9 cellular contexts compared by ENCODE assay signal in genomic region chr14:103126873-103127304, GRCh38. TPM values are rescaled to one million over a fixed set of nuclear protein-coding genes. Genes with fewer than 3 reads are reported as not detected.
DNase-seq lines count a peak whose midpoint lies in the region; ATAC-seq and TF ChIP-seq lines count a peak whose summit lies in the region.
"Had no signal": no experiment of that assay in that cellular context is flagged by ENCODE, and none has a peak within 500 bp of the region (broad histone marks: within the 10 kb centered on the region; RNA-seq: fewer than 3 reads in every experiment).

No MANE protein-coding gene starts in this region.

- H3K36me3 Mint-ChIP-seq in activated T-helper 17 cell treated with anti-CD3 and anti-CD28 coated beads, Interleukin-2, amount 50 U/mL, for 72 hours (ENCODE audit: low read depth), result no peaks in the 10 kb centered on the region

- 32 to 42% methylated on average over 32 to 62 of the region's 62 CpGs for WGBS in esophagus, 2 donors
- WGBS in aorta, 2 donors, result 0 to 8% methylated on average over 22 to 62 of the region's 62 CpGs

- H3K9me3 ChIP-seq in esophagus (ENCODE audit: control insufficient read depth in 2 of 2, insufficient read depth in 1 of 2, low read depth in 1 of 2, low read length in 1 of 2) (no peaks in the 10 kb centered on the region), mucosa of stomach (ENCODE audit: control insufficient read depth, low read length) (no peaks in the 10 kb centered on the region), aorta (ENCODE audit: control insufficient read depth, low read length) (no peaks in the 10 kb centered on the region)
- H3K9me3 ChIP-seq: BLaER1 had no signal

- intact Hi-C loops in Right ventricle myocardium superior (cut with DNase I), result no loop called here
- intact Hi-C loops in cardiac septum (cut with DNase I), result no loop called here
- intact Hi-C loops in aorta (cut with DNase I), result no loop called here

- H3K27ac ChIP-seq in esophagus (ENCODE audit: low read depth in 2 of 2, low read length in 1 of 2), result peak overlapping the region; percentile 11 to 89
- no peak overlapping the region for H3K27ac ChIP-seq in aorta (ENCODE audit: low read depth in 1 of 2, low read length in 2 of 2)
- H3K27ac ChIP-seq: BLaER1 had no signal

- no peaks in the 10 kb centered on the region for H3K4me1 Mint-ChIP-seq in activated T-helper 17 cell treated with anti-CD3 and anti-CD28 coated beads, Interleukin-2, amount 50 U/mL, for 72 hours

- no peak overlapping the region for H3K27ac Mint-ChIP-seq in activated T-helper 17 cell treated with anti-CD3 and anti-CD28 coated beads, Interleukin-2, amount 50 U/mL, for 72 hours

- peak overlapping the region; percentile 15 to 24 for H3K4me3 ChIP-seq in esophagus (ENCODE audit: low read depth in 1 of 2, low read length in 2 of 2)
- no peak overlapping the region for H3K4me3 ChIP-seq in mucosa of stomach (ENCODE audit: low read length)
- H3K4me3 ChIP-seq in aorta (ENCODE audit: low read length in 2 of 2), result no peak overlapping the region
- H3K4me3 ChIP-seq: BLaER1 had no signal

- no peaks in the 10 kb centered on the region for H3K9me3 Mint-ChIP-seq in activated T-helper 17 cell treated with anti-CD3 and anti-CD28 coated beads, Interleukin-2, amount 50 U/mL, for 72 hours

- H3K9ac ChIP-seq in mucosa of stomach (ENCODE audit: low read length), result peak overlapping the region; percentile 57
- H3K9ac ChIP-seq: BLaER1 had no signal

- H3K4me1 ChIP-seq in esophagus (ENCODE audit: control insufficient read depth in 2 of 2, insufficient read depth in 2 of 2, low read length in 1 of 2), result peaks cover 33 to 65% of the 10 kb centered on the region in 2 donors
- peaks cover 66% of the 10 kb centered on the region for H3K4me1 ChIP-seq in mucosa of stomach (ENCODE audit: control insufficient read depth, insufficient read depth, low read length)
- H3K4me1 ChIP-seq in aorta (ENCODE audit: control insufficient read depth in 1 of 2, insufficient read depth in 2 of 2, low read length in 2 of 2), result no peaks in the 10 kb centered on the region

- H3K36me3 ChIP-seq in esophagus (ENCODE audit: control insufficient read depth in 2 of 2, insufficient read depth in 2 of 2, low read length in 1 of 2) (peaks cover 0 to 11% of the 10 kb centered on the region in 2 donors), mucosa of stomach (ENCODE audit: control insufficient read depth, insufficient read depth, low read length) (no peaks in the 10 kb centered on the region), aorta (ENCODE audit: control insufficient read depth in 1 of 2, insufficient read depth in 2 of 2, low read length in 1 of 2) (no peaks in the 10 kb centered on the region)

- DNase-seq in Right ventricle myocardium superior (peak; percentile 72), cardiac septum (ENCODE audit: low spot score) (no peak), aorta (peak; percentile 49 to 79), erythroblast (lab: John Stamatoyannopoulos, UW) (no peak)

- peaks cover 8% of the 10 kb centered on the region for H3K27me3 Mint-ChIP-seq in activated T-helper 17 cell treated with anti-CD3 and anti-CD28 coated beads, Interleukin-2, amount 50 U/mL, for 72 hours

- ATAC-seq in Right ventricle myocardium superior (ENCODE audit: poor library complexity), result peak; percentile 22
- no peak for ATAC-seq in aorta (ENCODE audit: low FRiP score)
- ATAC-seq in activated T-helper 17 cell treated with anti-CD3 and anti-CD28 coated beads, Interleukin-2, amount 50 U/mL, for 72 hours (replicated peaks), result no peak
- ATAC-seq in GM21423 (IDR thresholded peaks at IDR 0.05; ENCODE audit: unreplicated experiment), result no peak

- no peak for TF ChIP-seq POLR2A in erythroblast (IDR thresholded peaks at IDR 0.05; ENCODE audit: low read length)

- H3K27me3 ChIP-seq in esophagus (ENCODE audit: control insufficient read depth in 1 of 2, insufficient read depth in 2 of 2, low read length in 2 of 2) (no peaks in the 10 kb centered on the region), mucosa of stomach (ENCODE audit: control insufficient read depth, insufficient read depth, low read length) (peaks cover 19% of the 10 kb centered on the region), aorta (ENCODE audit: control insufficient read depth in 1 of 2, insufficient read depth in 2 of 2, low read length in 1 of 2) (no peaks in the 10 kb centered on the region)
- H3K27me3 ChIP-seq: BLaER1 had no signal

- H3K4me3 Mint-ChIP-seq in activated T-helper 17 cell treated with anti-CD3 and anti-CD28 coated beads, Interleukin-2, amount 50 U/mL, for 72 hours, result no peak overlapping the region

RNA-seq across cellular contexts. Expression of gene TNFAIP2, which starts 3.6 kb away (rescaled TPM):
- total RNA-seq in Right ventricle myocardium superior (46.7 TPM), cardiac septum (31.3 TPM), aorta (100 to 1,000 TPM in 1 of 2 donors, 10 to 100 TPM in 1; 87.3 to 219 TPM)
- polyA plus RNA-seq in esophagus (100 to 1,000 TPM in 1 of 2 donors, 10 to 100 TPM in 1; 93.7 to 219 TPM), aorta (10 to 100 TPM; 26.8 to 90.8 TPM)
- total RNA-seq in activated T-helper 17 cell treated with anti-CD3 and anti-CD28 coated beads, Interleukin-2, amount 50 U/mL, for 72 hours, result 1 to 10 TPM; 3.0 to 4.0 TPM

RNA-seq across cellular contexts. Expression of gene EXOC3L4, which starts 32.4 kb away (rescaled TPM):
- total RNA-seq in Right ventricle myocardium superior (0.38 TPM), cardiac septum (0.46 TPM), aorta (1 to 10 TPM in 1 of 2 donors, under 1 TPM in 1; 0.68 to 4.8 TPM)
- polyA plus RNA-seq in esophagus (under 1 TPM; 0.52 to 0.67 TPM), aorta (1 to 10 TPM in 1 of 2 donors, not detected in 1; 7.4 TPM)
- not detected for total RNA-seq in activated T-helper 17 cell treated with anti-CD3 and anti-CD28 coated beads, Interleukin-2, amount 50 U/mL, for 72 hours

RNA-seq across cellular contexts. Expression of gene LBHD2, which starts 42.9 kb away (rescaled TPM):
- total RNA-seq in Right ventricle myocardium superior, result not detected
- total RNA-seq in cardiac septum, result not detected
- not detected for polyA plus RNA-seq in esophagus
- not detected for total RNA-seq in aorta
- polyA plus RNA-seq in aorta, result not detected
- total RNA-seq in activated T-helper 17 cell treated with anti-CD3 and anti-CD28 coated beads, Interleukin-2, amount 50 U/mL, for 72 hours, result not detected

Comparison
In these comparisons a context has a peak if more than half of its experiments do, and no peak if none do; other contexts are left out.
1. DNase-seq: peak in Right ventricle myocardium superior (single experiment) and aorta (2 of 2); none in cardiac septum (single experiment) and erythroblast (0 of 2).
2. H3K27ac ChIP-seq: peak in esophagus (2 of 2); none in aorta (0 of 2).
3. H3K4me3 ChIP-seq: peak in esophagus (2 of 2); none in mucosa of stomach (single experiment) and aorta (0 of 2).